10 cellular contexts compared by ENCODE assay signal in the genomic region with DNA sequence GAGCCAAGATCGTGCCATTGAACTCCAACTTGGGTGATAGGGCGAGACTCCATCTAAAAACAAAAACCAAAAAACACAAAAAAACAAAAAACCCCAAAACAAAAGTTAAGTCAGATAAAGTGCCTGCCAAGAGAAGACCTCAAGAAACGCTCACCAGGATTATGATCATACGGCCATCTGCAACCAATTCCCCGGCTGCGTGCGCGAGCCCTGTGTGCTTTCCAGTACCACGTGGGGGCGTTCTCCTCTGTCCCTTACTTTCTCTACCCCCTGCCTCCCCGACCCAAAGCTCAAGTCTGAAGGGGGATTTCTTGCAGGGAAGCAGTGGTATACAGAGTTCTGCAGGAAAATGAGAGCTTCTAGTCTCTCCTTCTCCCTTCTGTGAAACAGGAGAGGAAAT. TPM values are rescaled to one million over a fixed set of nuclear protein-coding genes. Genes with fewer than 3 reads are reported as not detected.
DNase-seq lines count a peak whose midpoint lies in the region; ATAC-seq and TF ChIP-seq lines count a peak whose summit lies in the region.
"Had no signal": no experiment of that assay in that cellular context is flagged by ENCODE, and none has a peak within 500 bp of the region (broad histone marks: within the 10 kb centered on the region; RNA-seq: fewer than 3 reads in every experiment).

No MANE protein-coding gene starts in this region.

- H3K36me3 ChIP-seq in A673 (ENCODE audit: insufficient read depth, low read length, poor library complexity, severe bottlenecking): no peaks in the 10 kb centered on the region

- peaks cover 2% of the 10 kb centered on the region for H3K4me1 Mint-ChIP-seq in endothelial cell (ENCODE audit: unreplicated experiment)
- peaks cover 14% of the 10 kb centered on the region for H3K4me1 Mint-ChIP-seq in activated T-helper 1 cell treated with anti-CD3 and anti-CD28 coated beads, Interleukin-12 subunit alpha, Interleukin-12 subunit beta, Interleukin-2, Interleukin-4 antibody, amounts not matched to agents 30 ng/mL and 10 ng/mL and 1 ng/mL, durations not matched to agents 14 hours and 24 hours and 36 hours (ENCODE audit: low read depth)

- H3K27me3 Mint-ChIP-seq in endothelial cell (ENCODE audit: unreplicated experiment): peaks cover 8% of the 10 kb centered on the region
- H3K27me3 Mint-ChIP-seq in activated T-helper 1 cell treated with anti-CD3 and anti-CD28 coated beads, Interleukin-12 subunit alpha, Interleukin-12 subunit beta, Interleukin-2, Interleukin-4 antibody, amounts not matched to agents 30 ng/mL and 10 ng/mL and 1 ng/mL, durations not matched to agents 14 hours and 24 hours and 36 hours (ENCODE audit: insufficient read depth): peaks cover 24% of the 10 kb centered on the region

- no peaks in the 10 kb centered on the region for H3K4me1 ChIP-seq in A673 (ENCODE audit: insufficient read depth, low read length, poor library complexity, severe bottlenecking)

- no peak overlapping the region for H3K4me3 ChIP-seq in A673 (ENCODE audit: low read depth, low read length, poor library complexity, severe bottlenecking)
- H3K4me3 ChIP-seq: lung had no signal

- peaks cover 3% of the 10 kb centered on the region for H3K27me3 ChIP-seq in A673 (replicated peaks; ENCODE audit: insufficient read depth, low read depth, low read length, poor library complexity)

- CTCF ChIA-PET in A673 (lab: Charles Lee): interaction anchor here (0.6 to 1.1 kb wide), 5 partner anchors 9 to 501 kb away, joined by 3 to 12 read pairs (median 3); no protein-coding TSS in a partner anchor

- ATAC-seq in GM18858 (IDR thresholded peaks at IDR 0.05; ENCODE audit: unreplicated experiment): no peak
- no peak for ATAC-seq in HG03175 (IDR thresholded peaks at IDR 0.05; ENCODE audit: unreplicated experiment)

- DNase-seq in A673 (ENCODE audit: low spot score) (peak; percentile 81), EL (peak; percentile 39), NCI-H526 treated with DMSO at 0.1 percent for 48 hours (lab: John Stamatoyannopoulos, UW) (peak; percentile 11), endothelial cell (ENCODE audit: low spot score) (peak; percentile 63), CD1c-positive myeloid dendritic cell (ENCODE audit: extremely low spot score) (no peak)
- no peak for DNase-seq in activated T-helper 1 cell treated with anti-CD3 and anti-CD28 coated beads, Interleukin-12 subunit alpha, Interleukin-12 subunit beta, Interleukin-2, Interleukin-4 antibody, amounts not matched to agents 30 ng/mL and 10 ng/mL and 1 ng/mL, durations not matched to agents 14 hours and 24 hours and 36 hours (ENCODE audit: low spot score)
- DNase-seq: NCI-H1048 had no signal

- H3K9me3 Mint-ChIP-seq in endothelial cell (ENCODE audit: unreplicated experiment): no peaks in the 10 kb centered on the region
- no peaks in the 10 kb centered on the region for H3K9me3 Mint-ChIP-seq in activated T-helper 1 cell treated with anti-CD3 and anti-CD28 coated beads, Interleukin-12 subunit alpha, Interleukin-12 subunit beta, Interleukin-2, Interleukin-4 antibody, amounts not matched to agents 30 ng/mL and 10 ng/mL and 1 ng/mL, durations not matched to agents 14 hours and 24 hours and 36 hours

- intact Hi-C loops in A673 (cut with micrococcal nuclease; ENCODE audit: unreplicated experiment): loop anchor here (2.0 to 10.0 kb wide), 2 partner anchors 262 to 482 kb away; no protein-coding TSS in a partner anchor
- intact Hi-C loops in activated T-helper 1 cell treated with anti-CD3 and anti-CD28 coated beads, Interleukin-12 subunit alpha, Interleukin-12 subunit beta, Interleukin-2, Interleukin-4 antibody, amounts not matched to agents 30 ng/mL and 10 ng/mL and 1 ng/mL, durations not matched to agents 14 hours and 24 hours and 36 hours (cut with micrococcal nuclease): no loop called here

- H3K27ac Mint-ChIP-seq in endothelial cell (ENCODE audit: unreplicated experiment): no peak overlapping the region
- no peak overlapping the region for H3K27ac Mint-ChIP-seq in activated T-helper 1 cell treated with anti-CD3 and anti-CD28 coated beads, Interleukin-12 subunit alpha, Interleukin-12 subunit beta, Interleukin-2, Interleukin-4 antibody, amounts not matched to agents 30 ng/mL and 10 ng/mL and 1 ng/mL, durations not matched to agents 14 hours and 24 hours and 36 hours

- peak overlapping the region; percentile 47 for H3K4me3 Mint-ChIP-seq in endothelial cell (ENCODE audit: unreplicated experiment)
- no peak overlapping the region for H3K4me3 Mint-ChIP-seq in activated T-helper 1 cell treated with anti-CD3 and anti-CD28 coated beads, Interleukin-12 subunit alpha, Interleukin-12 subunit beta, Interleukin-2, Interleukin-4 antibody, amounts not matched to agents 30 ng/mL and 10 ng/mL and 1 ng/mL, durations not matched to agents 14 hours and 24 hours and 36 hours

- no TSS peak for BruUV-seq in A673 (replicated peaks; lab: Mats Ljungman, UMichigan)

- no peaks in the 10 kb centered on the region for H3K36me3 Mint-ChIP-seq in endothelial cell (ENCODE audit: low read depth, unreplicated experiment)
- H3K36me3 Mint-ChIP-seq in activated T-helper 1 cell treated with anti-CD3 and anti-CD28 coated beads, Interleukin-12 subunit alpha, Interleukin-12 subunit beta, Interleukin-2, Interleukin-4 antibody, amounts not matched to agents 30 ng/mL and 10 ng/mL and 1 ng/mL, durations not matched to agents 14 hours and 24 hours and 36 hours (ENCODE audit: low read depth): no peaks in the 10 kb centered on the region

- H3K27ac ChIP-seq in A673 (ENCODE audit: low read depth, low read length, poor library complexity, severe bottlenecking): no peak overlapping the region

- POLR2A ChIA-PET in A673 (lab: Charles Lee; ENCODE audit: low non-redundant PET): no interaction called here

- peak; percentile 80 for TF ChIP-seq CTCF in A673 (conservative IDR thresholded peaks at IDR 0.05; ENCODE audit: low read depth, low read length)
- TF ChIP-seq CTCF in endothelial cell (IDR thresholded peaks at IDR 0.05; ENCODE audit: unreplicated experiment): no peak

- H3K9me3 ChIP-seq in A673 (ENCODE audit: low read depth, low read length, poor library complexity, severe bottlenecking): no peaks in the 10 kb centered on the region

RNA-seq across cellular contexts. Expression of gene RPS19BP1, which starts 10.5 kb away (rescaled TPM):
- total RNA-seq in A673 (2021): 93.5 and 97.2 TPM in 2 replicates
- total RNA-seq in endothelial cell (ENCODE audit: unreplicated experiment): 57.7 TPM
- total RNA-seq in activated T-helper 1 cell treated with anti-CD3 and anti-CD28 coated beads, Interleukin-12 subunit alpha, Interleukin-12 subunit beta, Interleukin-2, Interleukin-4 antibody, amounts not matched to agents 30 ng/mL and 10 ng/mL and 1 ng/mL, durations not matched to agents 14 hours and 24 hours and 36 hours: 98.7 and 101 TPM in 2 replicates

RNA-seq across cellular contexts. Expression of gene ATF4, which starts 22.7 kb away (rescaled TPM):
- total RNA-seq in A673 (2021) (476 and 573 TPM in 2 replicates), endothelial cell (ENCODE audit: unreplicated experiment) (312 TPM)
- total RNA-seq in activated T-helper 1 cell treated with anti-CD3 and anti-CD28 coated beads, Interleukin-12 subunit alpha, Interleukin-12 subunit beta, Interleukin-2, Interleukin-4 antibody, amounts not matched to agents 30 ng/mL and 10 ng/mL and 1 ng/mL, durations not matched to agents 14 hours and 24 hours and 36 hours: 387 and 390 TPM in 2 replicates

RNA-seq across cellular contexts. Expression of gene CACNA1I, which starts 27.5 kb away (rescaled TPM):
- 0.90 and 1.4 TPM in 2 replicates for total RNA-seq in A673 (2021)
- 0.10 TPM for total RNA-seq in endothelial cell (ENCODE audit: unreplicated experiment)
- 0.02 and 0.03 TPM in 2 replicates for total RNA-seq in activated T-helper 1 cell treated with anti-CD3 and anti-CD28 coated beads, Interleukin-12 subunit alpha, Interleukin-12 subunit beta, Interleukin-2, Interleukin-4 antibody, amounts not matched to agents 30 ng/mL and 10 ng/mL and 1 ng/mL, durations not matched to agents 14 hours and 24 hours and 36 hours

RNA-seq across cellular contexts. Expression of gene MIEF1, which starts 41.0 kb away (rescaled TPM):
- total RNA-seq in A673 (2021): 47.1 and 55.1 TPM in 2 replicates
- 29.2 TPM for total RNA-seq in endothelial cell (ENCODE audit: unreplicated experiment)
- 59.4 and 60.2 TPM in 2 replicates for total RNA-seq in activated T-helper 1 cell treated with anti-CD3 and anti-CD28 coated beads, Interleukin-12 subunit alpha, Interleukin-12 subunit beta, Interleukin-2, Interleukin-4 antibody, amounts not matched to agents 30 ng/mL and 10 ng/mL and 1 ng/mL, durations not matched to agents 14 hours and 24 hours and 36 hours

Comparison
In these comparisons a context has a peak if more than half of its experiments do, and no peak if none do; other contexts are left out.
1. DNase-seq: peak in A673 (single experiment), EL (single experiment), NCI-H526 treated with DMSO at 0.1 percent for 48 hours (single experiment) and endothelial cell (single experiment); none in CD1c-positive myeloid dendritic cell (single experiment) and activated T-helper 1 cell treated with anti-CD3 and anti-CD28 coated beads, Interleukin-12 subunit alpha, Interleukin-12 subunit beta, Interleukin-2, Interleukin-4 antibody, amounts not matched to agents 30 ng/mL and 10 ng/mL and 1 ng/mL, durations not matched to agents 14 hours and 24 hours and 36 hours (single experiment).